22 cellular contexts compared by ENCODE assay signal in the genomic region with DNA sequence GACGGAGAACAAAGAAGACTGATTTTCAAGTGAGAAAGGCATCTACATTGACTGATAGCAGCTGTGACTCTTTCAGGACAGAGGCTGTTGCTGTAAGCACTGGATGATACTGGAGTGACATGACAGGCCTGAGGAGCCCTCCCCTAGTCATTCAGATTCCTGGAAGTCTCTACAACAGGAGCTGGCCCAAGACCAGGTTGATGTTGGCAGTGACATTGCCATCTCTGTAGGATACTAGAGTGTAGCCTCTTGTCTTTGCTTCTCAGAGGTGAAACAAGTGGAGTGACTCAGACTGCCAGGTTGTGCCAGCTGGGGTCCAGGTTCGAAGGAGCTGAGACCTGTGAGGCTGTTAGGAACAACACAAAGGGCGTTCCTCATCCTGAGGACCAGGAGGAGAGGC.
"Had no signal": no experiment of that assay in that cellular context is flagged by ENCODE, and none has a peak within 500 bp of the region (broad histone marks: within the 10 kb centered on the region; RNA-seq: fewer than 3 reads in every experiment).

No MANE protein-coding gene starts in this region.

- H3K4me1 ChIP-seq: gastrocnemius medialis, pancreas, right lobe of liver, suprapubic skin had no signal

- H3K27me3 ChIP-seq: dorsolateral prefrontal cortex, gastrocnemius medialis, pancreas, right lobe of liver had no signal

- H3K27ac ChIP-seq: dorsolateral prefrontal cortex, gastrocnemius medialis, pancreas, right lobe of liver, suprapubic skin had no signal

- H3K36me3 ChIP-seq: gastrocnemius medialis, pancreas, right lobe of liver, suprapubic skin had no signal

- DNase-seq: cerebellar nuclear complex; dorsolateral prefrontal cortex; effector CD4-positive, alpha-beta T cell; foreskin fibroblast; gastrocnemius medialis; head of caudate nucleus; left cardiac atrium; natural killer cell; occipital lobe; right lobe of liver; small intestine; stimulated activated CD4-positive, alpha-beta T cell treated with anti-CD3 and anti-CD28 coated beads, Interleukin-12 subunit alpha, Interleukin-12 subunit beta, amount 100 ng/mL, for 4 hours; stimulated activated CD4-positive, alpha-beta T cell treated with anti-CD3 and anti-CD28 coated beads, Interleukin-1b, Interleukin-23, amount 100 ng/mL, for 48 hours; stimulated activated CD4-positive, alpha-beta T cell treated with anti-CD3 and anti-CD28 coated beads, Interleukin-4, amount 100 ng/mL, for 1 hour; stimulated activated CD8-positive, alpha-beta memory T cell treated with anti-CD3 and anti-CD28 coated beads, Interleukin-4, amount 100 ng/mL, for 48 hours; stimulated activated naive CD4-positive, alpha-beta T cell; stimulated activated naive CD8-positive, alpha-beta T cell treated with anti-CD3 and anti-CD28 coated beads, Interleukin-15, amount 100 ng/mL, for 72 hours had no signal

- H3K4me3 Mint-ChIP-seq: memory B cell; natural killer cell; stimulated activated naive CD8-positive, alpha-beta T cell treated with anti-CD3 and anti-CD28 coated beads, Interleukin-15, amount 100 ng/mL, for 72 hours had no signal

- H3K9me3 ChIP-seq: gastrocnemius medialis, pancreas, right lobe of liver, suprapubic skin had no signal

- H3K4me1 Mint-ChIP-seq: memory B cell, natural killer cell had no signal

- H3K9me3 Mint-ChIP-seq: natural killer cell had no signal

- ATAC-seq: gastrocnemius medialis; natural killer cell; pancreas; right lobe of liver; stimulated activated naive CD8-positive, alpha-beta T cell treated with anti-CD3 and anti-CD28 coated beads, Interleukin-15, amount 100 ng/mL, for 72 hours had no signal

- H3K36me3 Mint-ChIP-seq: memory B cell, natural killer cell had no signal

- H3K27me3 Mint-ChIP-seq: stimulated activated naive CD8-positive, alpha-beta T cell treated with anti-CD3 and anti-CD28 coated beads, Interleukin-15, amount 100 ng/mL, for 72 hours had no signal

- H3K4me3 ChIP-seq: dorsolateral prefrontal cortex, gastrocnemius medialis, lung, pancreas, right lobe of liver, suprapubic skin had no signal

- H3K27ac Mint-ChIP-seq: memory B cell, natural killer cell, progenitor cell of endocrine pancreas had no signal
